17 cellular contexts compared by ENCODE assay signal in the genomic region with DNA sequence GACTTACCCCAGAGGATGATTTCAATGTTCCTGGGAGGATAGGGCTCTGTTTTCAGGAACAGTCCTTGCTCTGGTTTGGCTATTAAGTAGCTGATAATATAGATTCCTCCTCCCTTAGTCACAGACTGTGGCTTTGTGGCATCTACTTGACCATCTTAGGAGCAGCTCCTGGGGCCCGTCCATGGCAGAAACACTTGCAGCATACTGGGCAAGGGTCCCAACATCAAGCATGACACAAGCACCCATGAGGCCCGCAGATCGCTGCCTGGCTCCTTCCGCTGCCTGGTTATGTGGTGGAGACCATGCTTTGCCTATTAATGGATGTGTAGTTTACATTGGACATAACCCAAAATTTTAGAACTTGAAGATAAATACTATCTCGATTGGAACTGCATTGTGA.
"Had no signal": no experiment of that assay in that cellular context is flagged by ENCODE, and none has a peak within 500 bp of the region (broad histone marks: within the 10 kb centered on the region; RNA-seq: fewer than 3 reads in every experiment).

No MANE protein-coding gene starts in this region.

- H3K9ac ChIP-seq: parathyroid adenoma had no signal

- H3K9me3 ChIP-seq: gastrocnemius medialis, left lung, mucosa of descending colon had no signal

- H3K79me2 ChIP-seq: parathyroid adenoma had no signal

- H3K27ac ChIP-seq: gastrocnemius medialis, left lung, parathyroid adenoma, skin epidermis had no signal

- H3K36me3 ChIP-seq: gastrocnemius medialis, left lung had no signal

- H3K27me3 ChIP-seq: gastrocnemius medialis, left lung had no signal

- ATAC-seq: effector memory CD8-positive, alpha-beta T cell; gastrocnemius medialis; left lung; mucosa of descending colon; natural killer cell treated with Interleukin-12 subunit alpha and Interleukin-12 subunit beta and Interleukin-15 and Interleukin-18, amount 100 ng/mL, for 72 hours; sciatic nerve; stimulated activated naive B cell treated with anti-CD40 and anti-IgM and Interleukin-4, amounts not matched to agents 10 μg/mL and 1 μg/mL and 100 μg/mL, for 72 hours had no signal

- DNase-seq: dermis blood vessel endothelial cell; effector memory CD8-positive, alpha-beta T cell; foreskin fibroblast; gastrocnemius medialis; head of caudate nucleus; left lung; mesenchymal stem cell; mucosa of descending colon; naive B cell; stimulated activated CD4-positive, alpha-beta T cell treated with anti-CD3 and anti-CD28 coated beads, Interleukin-15, amount 100 ng/mL, for 24 hours; stimulated activated CD4-positive, alpha-beta T cell treated with anti-CD3 and anti-CD28 coated beads, Interleukin-2, amount 100 ng/mL, for 48 hours; stimulated activated naive B cell treated with anti-CD40 and anti-IgM and Interleukin-4, amounts not matched to agents 10 μg/mL and 1 μg/mL and 100 μg/mL, for 72 hours had no signal

- H3K4me1 ChIP-seq: left lung, parathyroid adenoma had no signal

- H2AFZ ChIP-seq: parathyroid adenoma had no signal

- H3K4me3 ChIP-seq: coronary artery, gastrocnemius medialis, left lung, mucosa of descending colon, skin epidermis had no signal
